ENCODE assay signal across 20 cellular contexts in genomic region chr1:100050139-100050538, GRCh38.
A peak's percentile ranks its signal among the peaks of the same experiment; 100 is the strongest.
DNase-seq lines count a peak whose midpoint lies in the region; ATAC-seq, FAIRE-seq and TF ChIP-seq lines count a peak whose summit lies in the region.
"Had no signal": no experiment of that assay in that cellular context is flagged by ENCODE, and none has a peak within 500 bp of the region (broad histone marks: within the 10 kb centered on the region; RNA-seq: fewer than 3 reads in every experiment).

No MANE protein-coding gene starts in this region.

- H3K4me1 ChIP-seq in effector memory CD4-positive, alpha-beta T cell (ENCODE audit: control insufficient read depth, insufficient read depth, low read length, poor library complexity, severe bottlenecking): peaks cover 4% of the 10 kb centered on the region
- peaks cover 39% of the 10 kb centered on the region for H3K4me1 ChIP-seq in lower lobe of right lung

- TF ChIP-seq CTCF in HFFc6 (IDR thresholded peaks at IDR 0.05): no peak
- TF ChIP-seq CTCF in mesothelial cell of epicardium (IDR thresholded peaks at IDR 0.05; ENCODE audit: unreplicated experiment): no peak
- TF ChIP-seq CTCF in lower lobe of right lung (IDR thresholded peaks at IDR 0.05): no peak

- H3K36me3 ChIP-seq in effector memory CD4-positive, alpha-beta T cell (ENCODE audit: control insufficient read depth, insufficient read depth, low read length): peaks cover 7% of the 10 kb centered on the region
- peaks cover 16% of the 10 kb centered on the region for H3K36me3 ChIP-seq in lower lobe of right lung

- peak; percentile 31 to 51 for ATAC-seq in activated CD4-positive, CD25-positive, alpha-beta regulatory T cell treated with anti-CD3 and anti-CD28 coated beads, Interleukin-2, amount 50 U/mL, for 24 hours
- no peak for ATAC-seq in lower lobe of right lung

- no peak overlapping the region for H3K4me3 ChIP-seq in effector memory CD4-positive, alpha-beta T cell (ENCODE audit: insufficient read depth, low read depth, low read length, poor library complexity, severe bottlenecking)
- no peak overlapping the region for H3K4me3 ChIP-seq in lower lobe of right lung
- H3K4me3 ChIP-seq: GM23248, skin epidermis had no signal

- peaks cover 41% of the 10 kb centered on the region for H3K4me1 Mint-ChIP-seq in HFFc6 (ENCODE audit: low read depth)
- H3K4me1 Mint-ChIP-seq in activated naive CD8-positive, alpha-beta T cell (ENCODE audit: low read depth): peaks cover 60% of the 10 kb centered on the region
- H3K4me1 Mint-ChIP-seq in mesothelial cell of epicardium: peaks cover 46% of the 10 kb centered on the region

- H3K27ac Mint-ChIP-seq in HFFc6 (peak overlapping the region; percentile 52; the same call in 1 of the 2 replicates), mesothelial cell of epicardium (peak overlapping the region; percentile 84)
- H3K27ac Mint-ChIP-seq in activated naive CD8-positive, alpha-beta T cell: peak overlapping the region; percentile 81

- H3K27me3 Mint-ChIP-seq in HFFc6 (ENCODE audit: insufficient read depth) (no peaks in the 10 kb centered on the region), mesothelial cell of epicardium (ENCODE audit: low read depth) (no peaks in the 10 kb centered on the region)
- H3K27me3 Mint-ChIP-seq in activated naive CD8-positive, alpha-beta T cell: no peaks in the 10 kb centered on the region
- H3K27me3 Mint-ChIP-seq: memory B cell had no signal

- no peak for DNase-seq in activated CD4-positive, CD25-positive, alpha-beta regulatory T cell treated with anti-CD3 and anti-CD28 coated beads, Interleukin-2, amount 50 U/mL, for 72 hours
- DNase-seq in HFFc6 (no peak), mesothelial cell of epicardium (ENCODE audit: low spot score in 2 of 2, unreplicated experiment in 2 of 2) (no peak), frontal cortex (ENCODE audit: low spot score in 2 of 2) (no peak), lower lobe of right lung (no peak)
- DNase-seq in effector memory CD4-positive, alpha-beta T cell: no peak
- DNase-seq: activated CD8-positive, alpha-beta memory T cell treated with anti-CD3 and anti-CD28 coated beads, Interleukin-2, amount 50 U/mL, for 4 hours; foreskin fibroblast; GDM1; GM23248; immature natural killer cell; MM.1S; NCI-H774; occipital lobe; SHP77 treated with DMSO at 0.1 percent for 48 hours had no signal

- H3K9me3 ChIP-seq in effector memory CD4-positive, alpha-beta T cell (ENCODE audit: control insufficient read depth, low read length): no peaks in the 10 kb centered on the region
- H3K9me3 ChIP-seq in lower lobe of right lung: no peaks in the 10 kb centered on the region

- intact Hi-C loops in lower lobe of right lung (cut with DNase I): no loop called here

- peaks cover 7% of the 10 kb centered on the region for H3K36me3 Mint-ChIP-seq in HFFc6 (ENCODE audit: low read depth)
- H3K36me3 Mint-ChIP-seq in activated naive CD8-positive, alpha-beta T cell: peaks cover 7% of the 10 kb centered on the region
- H3K36me3 Mint-ChIP-seq in mesothelial cell of epicardium: peaks cover 21% of the 10 kb centered on the region

- no peaks in the 10 kb centered on the region for H3K27me3 ChIP-seq in effector memory CD4-positive, alpha-beta T cell (replicated peaks; ENCODE audit: control insufficient read depth, insufficient read depth, low read length, poor library complexity, severe bottlenecking)
- H3K27me3 ChIP-seq in lower lobe of right lung (ENCODE audit: low read depth): no peaks in the 10 kb centered on the region

- no peak overlapping the region for H3K4me3 Mint-ChIP-seq in HFFc6
- peak overlapping the region; percentile 48 for H3K4me3 Mint-ChIP-seq in activated naive CD8-positive, alpha-beta T cell
- H3K4me3 Mint-ChIP-seq in mesothelial cell of epicardium: no peak overlapping the region
- H3K4me3 Mint-ChIP-seq: memory B cell had no signal

- no peak for FAIRE-seq in frontal cortex (lab: Jason Lieb, UNC)
- FAIRE-seq: TTC549 had no signal

- H3K27ac ChIP-seq in effector memory CD4-positive, alpha-beta T cell (ENCODE audit: insufficient read depth, low read length, poor library complexity, severe bottlenecking): no peak overlapping the region
- no peak overlapping the region for H3K27ac ChIP-seq in lower lobe of right lung
- H3K27ac ChIP-seq: GM23248 had no signal

- H3K9me3 Mint-ChIP-seq in HFFc6 (peaks cover under 1% of the 10 kb centered on the region; the same call in 1 of the 2 replicates), mesothelial cell of epicardium (peaks cover 9% of the 10 kb centered on the region)
- no peaks in the 10 kb centered on the region for H3K9me3 Mint-ChIP-seq in activated naive CD8-positive, alpha-beta T cell (ENCODE audit: low read depth)
- H3K9me3 Mint-ChIP-seq: immature natural killer cell, memory B cell had no signal

Comparison
In these comparisons a context has a peak if more than half of its experiments do, and no peak if none do; other contexts are left out.
1. ATAC-seq: peak in activated CD4-positive, CD25-positive, alpha-beta regulatory T cell treated with anti-CD3 and anti-CD28 coated beads, Interleukin-2, amount 50 U/mL, for 24 hours (2 of 2); none in lower lobe of right lung (0 of 2).
2. Peak in every context shown above with its lines, with median percentiles within 50 percentile points of each other: H3K27ac Mint-ChIP-seq.